10 cellular contexts compared by ENCODE assay signal in genomic region chr12:131643581-131644452, GRCh38.
"Had no signal": no experiment of that assay in that cellular context is flagged by ENCODE, and none has a peak within 500 bp of the region (broad histone marks: within the 10 kb centered on the region; RNA-seq: fewer than 3 reads in every experiment).

No MANE protein-coding gene starts in this region.

- H3K27ac ChIP-seq: body of pancreas, coronary artery, foreskin keratinocyte, right lobe of liver, stomach had no signal

- H3K36me3 ChIP-seq: right lobe of liver, stomach had no signal

- H3K4me1 ChIP-seq: body of pancreas, foreskin keratinocyte, right lobe of liver, stomach had no signal

- ATAC-seq: activated T-cell treated with anti-CD3 and anti-CD28 coated beads, Interleukin-2, amount 50 U/mL, for 72 hours; body of pancreas; foreskin keratinocyte; right lobe of liver had no signal

- H3K27me3 ChIP-seq: body of pancreas, foreskin keratinocyte, right lobe of liver had no signal

- DNase-seq: activated CD4-positive, alpha-beta T cell treated with anti-CD3 and anti-CD28 coated beads, Interleukin-2, amount 10 ng/mL, durations not matched to agents 7 days and 5 days; activated CD8-positive, alpha-beta memory T cell treated with anti-CD3 and anti-CD28 coated beads, Interleukin-2, amount 50 U/mL, for 48 hours; activated gamma-delta T cell treated with Interleukin-2 at 50 U/mL for 16 hours; activated naive CD8-positive, alpha-beta T cell treated with anti-CD3 and anti-CD28 coated beads for 36 hours; activated T-cell treated with anti-CD3 and anti-CD28 coated beads, Interleukin-2, amount 50 U/mL, for 72 hours; body of pancreas; foreskin keratinocyte; right lobe of liver; stomach had no signal

- H3K9me3 ChIP-seq: body of pancreas, right lobe of liver, stomach had no signal

- H3K4me3 ChIP-seq: body of pancreas, coronary artery, right lobe of liver, stomach had no signal
